8 cellular contexts compared by ENCODE assay signal in the genomic region with DNA sequence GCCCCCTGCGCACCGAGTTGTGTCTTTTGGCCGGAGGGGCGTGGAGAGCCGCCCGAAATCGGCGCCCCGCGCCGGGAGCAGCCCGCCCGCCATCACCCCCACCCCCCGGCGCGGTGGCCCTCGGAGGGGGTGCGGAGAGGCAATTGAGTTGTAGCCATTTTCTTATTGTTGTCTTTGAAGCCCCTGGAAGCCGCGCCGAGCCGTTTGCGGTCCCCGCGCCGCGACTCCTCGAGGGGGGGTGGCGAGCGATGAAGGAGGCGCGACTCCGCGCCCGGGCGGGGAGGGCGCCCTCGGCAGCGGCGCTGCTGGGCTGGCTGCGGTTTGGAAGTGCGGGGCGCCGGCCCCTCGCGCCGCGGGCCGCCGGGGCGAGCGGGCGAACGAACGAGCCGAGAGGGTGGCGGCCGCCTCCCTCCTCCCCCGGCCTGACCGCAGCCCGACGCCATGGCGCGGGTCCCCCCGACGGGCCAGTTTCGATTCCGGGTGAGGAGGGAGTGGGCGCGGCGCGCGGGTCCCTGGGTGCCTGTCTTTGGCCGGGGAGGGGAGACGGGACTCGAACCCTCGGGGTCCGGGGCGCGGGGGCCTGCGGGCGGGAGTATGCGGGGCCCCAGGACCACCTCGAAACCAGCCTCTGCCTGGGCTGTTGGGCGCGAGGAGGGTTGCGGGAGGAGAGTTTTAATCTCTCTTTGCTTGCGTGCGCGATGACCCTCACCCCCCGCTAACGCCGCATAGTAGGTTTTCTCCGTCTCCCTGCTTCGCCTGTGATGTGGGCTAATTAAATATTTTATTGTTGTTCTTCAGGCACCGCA. TPM values are rescaled to one million over a fixed set of nuclear protein-coding genes. Genes with fewer than 3 reads are reported as not detected.
DNase-seq lines count a peak whose midpoint lies in the region; ATAC-seq, FAIRE-seq and TF ChIP-seq lines count a peak whose summit lies in the region.

No MANE protein-coding gene starts in this region.

- ATAC-seq in activated naive CD8-positive, alpha-beta T cell treated with anti-CD3 and anti-CD28 coated beads, Interleukin-2, amount 10 ng/mL, durations not matched to agents 7 days and 5 days (ENCODE audit: low read depth), result no peak
- ATAC-seq in left ventricle myocardium superior (peak; percentile 5), psoas muscle (peak in 1 of 4 donors; percentile 28), GM19328 (IDR thresholded peaks at IDR 0.05; ENCODE audit: unreplicated experiment) (no peak)

- no peaks in the 10 kb centered on the region for H3K9me3 ChIP-seq in psoas muscle

- peak overlapping the region; percentile 96 for H3K4me3 ChIP-seq in psoas muscle

- FAIRE-seq in GM12892 (lab: Jason Lieb, UNC), result no peak

- H3K27me3 ChIP-seq in psoas muscle (ENCODE audit: insufficient read depth in 3 of 3, low read length in 2 of 3), result no peaks in the 10 kb centered on the region

- H3K27me3 Mint-ChIP-seq in activated naive CD8-positive, alpha-beta T cell treated with anti-CD3 and anti-CD28 coated beads, Interleukin-2, amount 10 ng/mL, durations not matched to agents 7 days and 5 days, result peaks cover 4% of the 10 kb centered on the region

- peaks cover 25% of the 10 kb centered on the region for H3K36me3 Mint-ChIP-seq in activated naive CD8-positive, alpha-beta T cell treated with anti-CD3 and anti-CD28 coated beads, Interleukin-2, amount 10 ng/mL, durations not matched to agents 7 days and 5 days

- peaks cover 2% of the 10 kb centered on the region for H3K9me3 Mint-ChIP-seq in activated naive CD8-positive, alpha-beta T cell treated with anti-CD3 and anti-CD28 coated beads, Interleukin-2, amount 10 ng/mL, durations not matched to agents 7 days and 5 days

- H3K4me3 Mint-ChIP-seq in activated naive CD8-positive, alpha-beta T cell treated with anti-CD3 and anti-CD28 coated beads, Interleukin-2, amount 10 ng/mL, durations not matched to agents 7 days and 5 days, result peak overlapping the region; percentile 98

- peaks cover 37% of the 10 kb centered on the region for H3K4me1 Mint-ChIP-seq in activated naive CD8-positive, alpha-beta T cell treated with anti-CD3 and anti-CD28 coated beads, Interleukin-2, amount 10 ng/mL, durations not matched to agents 7 days and 5 days

- no peak for TF ChIP-seq POLR2A in GM12892 (IDR thresholded peaks at IDR 0.05; ENCODE audit: low read depth, low read length)

- TF ChIP-seq CTCF in psoas muscle (IDR thresholded peaks at IDR 0.05), result no peak

- H3K4me1 ChIP-seq in psoas muscle, result peaks cover 40% of the 10 kb centered on the region

- H3K27ac ChIP-seq in psoas muscle, result peak overlapping the region; percentile 97

- peaks cover 0 to 6% of the 10 kb centered on the region in 2 donors for H3K36me3 ChIP-seq in psoas muscle (ENCODE audit: insufficient read depth in 1 of 2, low read depth in 1 of 2)

- H3K27ac Mint-ChIP-seq in activated naive CD8-positive, alpha-beta T cell treated with anti-CD3 and anti-CD28 coated beads, Interleukin-2, amount 10 ng/mL, durations not matched to agents 7 days and 5 days, result peak overlapping the region; percentile 91

- POLR2A ChIA-PET in activated naive CD8-positive, alpha-beta T cell treated with anti-CD3 and anti-CD28 coated beads, Interleukin-2, amount 10 ng/mL, durations not matched to agents 7 days and 5 days (lab: Charles Lee), result interaction anchor here (1.5 to 2.2 kb wide), 4 partner anchors 22 to 239 kb away, joined by 6 to 9 read pairs (median 8); no protein-coding TSS in a partner anchor

- peak; percentile 13 for DNase-seq in GM12892 (ENCODE audit: insufficient read length)
- DNase-seq in RPMI8226, result peak; percentile 29
- DNase-seq in activated naive CD8-positive, alpha-beta T cell treated with anti-CD3 and anti-CD28 coated beads, Interleukin-2, amount 10 ng/mL, durations not matched to agents 7 days and 5 days, result peak; percentile 79
- peak; percentile 76 for DNase-seq in left ventricle myocardium superior
- peak; percentile 45 to 71 for DNase-seq in psoas muscle
- DNase-seq in DMS114 treated with DMSO at 0.1 percent for 48 hours (lab: John Stamatoyannopoulos, UW; ENCODE audit: unreplicated experiment), result no peak
- DNase-seq in NCI-H1048 (lab: John Stamatoyannopoulos, UW), result no peak

- intact Hi-C loops in left ventricle myocardium superior (cut with micrococcal nuclease), result no loop called here
- intact Hi-C loops in psoas muscle (cut with DNase I), result loop anchor here (5.0 to 10.0 kb wide), 5 partner anchors 92 to 402 kb away; no protein-coding TSS in a partner anchor

- 1% methylated on average over 43 to 96 of the region's 96 CpGs for WGBS in psoas muscle, 3 donors

RNA-seq across cellular contexts. Expression of a gene that starts 1.3 kb away (rescaled TPM):
- polyA plus RNA-seq in GM12892 (2012; ENCODE audit: missing spikeins), result 1.2 TPM
- 10 to 100 TPM; 62.4 to 68.8 TPM for total RNA-seq in activated naive CD8-positive, alpha-beta T cell treated with anti-CD3 and anti-CD28 coated beads, Interleukin-2, amount 10 ng/mL, durations not matched to agents 7 days and 5 days
- total RNA-seq in left ventricle myocardium superior (10.7 TPM), psoas muscle (10 to 100 TPM; 17.6 to 51.9 (median 21.9) TPM)
- polyA plus RNA-seq in psoas muscle, result 10 to 100 TPM in 2 of 3 donors, 1 to 10 TPM in 1; 5.1 to 22.3 (median 14.3) TPM

Comparison
In these comparisons a context has a peak if more than half of its experiments do, and no peak if none do; other contexts are left out.
1. DNase-seq: peak in GM12892 (single experiment), RPMI8226 (single experiment), activated naive CD8-positive, alpha-beta T cell treated with anti-CD3 and anti-CD28 coated beads, Interleukin-2, amount 10 ng/mL, durations not matched to agents 7 days and 5 days (single experiment), left ventricle myocardium superior (single experiment) and psoas muscle (2 of 2); none in DMS114 treated with DMSO at 0.1 percent for 48 hours (single experiment) and NCI-H1048 (single experiment).